Comparison of ENCODE assay signal across 10 cellular contexts in the genomic region with DNA sequence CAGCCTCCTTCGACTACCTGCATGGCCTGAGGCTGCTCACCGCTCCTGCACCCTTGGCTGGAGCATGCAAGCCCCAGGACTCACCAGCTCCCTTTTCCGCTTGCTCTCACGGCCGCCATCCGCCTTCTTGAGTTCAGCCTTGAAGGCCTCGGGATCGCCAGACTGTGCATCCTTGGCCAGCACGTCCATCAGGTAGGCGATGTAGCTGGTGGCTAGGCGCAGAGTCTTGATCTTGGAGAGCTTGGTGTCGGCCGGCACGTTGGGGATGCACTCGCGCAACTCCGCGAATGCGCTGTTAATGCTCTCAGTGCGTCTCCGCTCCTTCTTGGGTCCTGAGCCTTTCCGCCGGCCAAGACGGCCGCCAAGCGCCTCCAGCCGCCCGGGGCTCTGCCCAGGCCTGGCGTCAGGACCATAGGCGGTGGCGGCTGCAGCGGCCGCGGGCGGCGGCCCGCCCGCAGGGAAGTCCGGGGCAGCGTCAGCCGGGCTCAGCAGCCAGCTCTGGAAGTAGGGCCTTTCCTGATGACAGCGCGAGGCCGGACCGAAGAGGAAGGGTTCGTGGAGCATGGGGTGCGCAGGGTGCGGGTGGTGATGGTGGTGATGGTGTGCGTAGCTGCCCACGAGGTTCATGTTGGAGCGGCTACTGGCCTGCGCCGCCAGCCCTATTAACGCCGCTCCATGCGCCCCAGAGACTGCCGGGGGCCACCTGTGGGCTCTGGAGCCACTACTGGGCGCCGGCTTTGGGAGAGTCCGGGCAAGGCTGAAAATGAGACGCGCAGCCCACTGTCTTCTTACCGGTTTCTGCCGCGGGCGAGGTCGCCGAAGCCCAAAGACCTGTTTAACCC. TPM values are rescaled to one million over a fixed set of nuclear protein-coding genes. Genes with fewer than 3 reads are reported as not detected.
DNase-seq lines count a peak whose midpoint lies in the region; ATAC-seq, FAIRE-seq and TF ChIP-seq lines count a peak whose summit lies in the region.
"Had no signal": no experiment of that assay in that cellular context is flagged by ENCODE, and none has a peak within 500 bp of the region (broad histone marks: within the 10 kb centered on the region; RNA-seq: fewer than 3 reads in every experiment).

No MANE protein-coding gene starts in this region.

- no peak overlapping the region for H2AFZ ChIP-seq in K562 (ENCODE audit: low read depth, low read length)

- intact Hi-C loops in activated CD4-positive, alpha-beta T cell treated with anti-CD3 and anti-CD28 coated beads for 36 hours (cut with DNase I, micrococcal nuclease), result no loop called here
- intact Hi-C loops in K562 (cut with micrococcal nuclease), result no loop called here

- POLR2A ChIA-PET in activated CD4-positive, alpha-beta T cell treated with anti-CD3 and anti-CD28 coated beads for 36 hours (lab: Charles Lee), result no interaction called here
- POLR2A ChIA-PET in K562 (lab: Yijun Ruan, JAX), result interaction anchor here (0.8 to 1.0 kb wide), 2 partner anchors 9 to 822 kb away, joined by 3 read pairs; no protein-coding TSS in a partner anchor

- H3K36me3 Mint-ChIP-seq in activated CD4-positive, alpha-beta T cell treated with anti-CD3 and anti-CD28 coated beads for 36 hours (ENCODE audit: low read depth), result no peaks in the 10 kb centered on the region

- no peak for TF ChIP-seq CTCF in K562 (IDR thresholded peaks at IDR 0.05 in 2 of 3, conservative IDR thresholded peaks at IDR 0.05 in 1 of 3; ENCODE audit: insufficient read depth in 2 of 3, low read depth in 1 of 3, low read length in 3 of 3)

- H3K79me2 ChIP-seq in K562 (ENCODE audit: control insufficient read depth, insufficient read depth, low read length), result no peaks in the 10 kb centered on the region

- H3K4me2 ChIP-seq in K562 (ENCODE audit: insufficient read depth, low read length), result no peak overlapping the region

- no TSS peak for BruUV-seq in K562 (replicated peaks; lab: Mats Ljungman, UMichigan)

- DNase-seq in activated CD4-positive, alpha-beta T cell treated with anti-CD3 and anti-CD28 coated beads for 36 hours, result no peak
- no peak for DNase-seq in activated CD4-positive, alpha-beta T cell treated with anti-CD3 and anti-CD28 coated beads for 1 hour
- DNase-seq in K562 (ENCODE audit: extremely low read depth in 1 of 4, low spot score in 3 of 4) (no peak), left lobe of liver (ENCODE audit: low spot score) (no peak), globus pallidus (ENCODE audit: low spot score) (no peak)
- DNase-seq: activated CD4-positive, alpha-beta memory T cell treated with anti-CD3 and anti-CD28 coated beads, Interleukin-2, amount 10 ng/mL, durations not matched to agents 7 days and 5 days had no signal

- H3K4me1 Mint-ChIP-seq in activated CD4-positive, alpha-beta T cell treated with anti-CD3 and anti-CD28 coated beads for 36 hours, result peaks cover 49% of the 10 kb centered on the region

- no peaks in the 10 kb centered on the region for H3K9me1 ChIP-seq in K562 (ENCODE audit: control insufficient read depth, insufficient read depth, low read length)

- in situ Hi-C loops in K562 (cut with MboI), result no loop called here

- no peaks in the 10 kb centered on the region for H3K9me3 Mint-ChIP-seq in activated CD4-positive, alpha-beta T cell treated with anti-CD3 and anti-CD28 coated beads for 36 hours (ENCODE audit: low read depth)
- H3K9me3 Mint-ChIP-seq: activated CD4-positive, alpha-beta memory T cell treated with anti-CD3 and anti-CD28 coated beads, Interleukin-2, amount 10 ng/mL, durations not matched to agents 7 days and 5 days had no signal

- peaks cover 80% of the 10 kb centered on the region for H3K27me3 Mint-ChIP-seq in activated CD4-positive, alpha-beta T cell treated with anti-CD3 and anti-CD28 coated beads for 36 hours

- TF ChIP-seq EP300 in K562 (IDR thresholded peaks at IDR 0.05; ENCODE audit: low read length), result no peak

- no peak overlapping the region for H3K27ac Mint-ChIP-seq in activated CD4-positive, alpha-beta T cell treated with anti-CD3 and anti-CD28 coated beads for 36 hours

- H3K36me3 ChIP-seq in K562 (ENCODE audit: control insufficient read depth, insufficient read depth, low read length), result no peaks in the 10 kb centered on the region
- H3K36me3 ChIP-seq in thymus (ENCODE audit: control insufficient read depth, insufficient read depth), result no peaks in the 10 kb centered on the region
- H3K36me3 ChIP-seq: BLaER1 treated with 17β-estradiol and CSF1 and Interleukin-3, amounts not matched to agents 10 nM and 100 nM had no signal

- H3K27ac ChIP-seq in K562 (ENCODE audit: extremely low read depth, low read depth, low read length), result no peak overlapping the region
- H3K27ac ChIP-seq in thymus (ENCODE audit: low read depth), result no peak overlapping the region
- H3K27ac ChIP-seq: BLaER1 treated with 17β-estradiol and CSF1 and Interleukin-3, amounts not matched to agents 10 nM and 100 nM had no signal

- peaks cover 81 to 98% of the 10 kb centered on the region in 2 experiments for H3K27me3 ChIP-seq in K562 (ENCODE audit: control insufficient read depth in 2 of 2, insufficient read depth in 2 of 2, low read length in 2 of 2)
- H3K27me3 ChIP-seq in thymus (ENCODE audit: control insufficient read depth, insufficient read depth), result peaks cover 87% of the 10 kb centered on the region

- H3K9me3 ChIP-seq in K562 (replicated peaks; ENCODE audit: control insufficient read depth, insufficient read depth, low read depth, low read length) (no peaks in the 10 kb centered on the region), thymus (ENCODE audit: control insufficient read depth) (peaks cover 3% of the 10 kb centered on the region)

- peak overlapping the region; percentile 2 for H3K4me3 Mint-ChIP-seq in activated CD4-positive, alpha-beta T cell treated with anti-CD3 and anti-CD28 coated beads for 36 hours
- H3K4me3 Mint-ChIP-seq: activated CD4-positive, alpha-beta memory T cell treated with anti-CD3 and anti-CD28 coated beads, Interleukin-2, amount 10 ng/mL, durations not matched to agents 7 days and 5 days had no signal

- H3K9ac ChIP-seq in K562 (ENCODE audit: insufficient read depth in 1 of 2, low read depth in 2 of 2, low read length in 2 of 2), result no peak overlapping the region; a peak in 1 of 4 replicates
- H3K9ac ChIP-seq: BLaER1 treated with 17β-estradiol and CSF1 and Interleukin-3, amounts not matched to agents 10 nM and 100 nM had no signal

- WGBS in K562 (ENCODE audit: insufficient coverage, low coverage, missing lambda C conversion rate), result 40% methylated on average over 58 of the region's 68 CpGs
- 4% methylated on average over 68 of the region's 68 CpGs for WGBS in thymus

- H3K4me3 ChIP-seq in K562, result no peak overlapping the region
- peak overlapping the region; percentile 13 for H3K4me3 ChIP-seq in thymus (ENCODE audit: low read length)
- H3K4me3 ChIP-seq: BLaER1 treated with 17β-estradiol and CSF1 and Interleukin-3, amounts not matched to agents 10 nM and 100 nM had no signal

- CTCF ChIA-PET in activated CD4-positive, alpha-beta T cell treated with anti-CD3 and anti-CD28 coated beads for 36 hours (lab: Charles Lee), result interaction anchor here (0.6 to 1.0 kb wide), 2 partner anchors 9 to 162 kb away, joined by 3 read pairs; no protein-coding TSS in a partner anchor
- CTCF ChIA-PET in K562 (lab: Yijun Ruan, JAX; ENCODE audit: low intra/inter-chr PET ratio), result no interaction called here

- TF ChIP-seq POLR2A in K562 (conservative IDR thresholded peaks at IDR 0.05), result no peak

- peaks cover 0 to 28% of the 10 kb centered on the region in 2 experiments; a peak in 1 of 5 replicates for H3K4me1 ChIP-seq in K562 (replicated peaks in 1 of 2; ENCODE audit: control insufficient read depth in 2 of 2, insufficient read depth in 2 of 2, low read length in 2 of 2)
- peaks cover 6% of the 10 kb centered on the region for H3K4me1 ChIP-seq in thymus (ENCODE audit: control insufficient read depth, insufficient read depth, low read length)

- TF ChIP-seq RAD21 in K562 (CRISPR knock-in tag; conservative IDR thresholded peaks at IDR 0.05 in 1 of 2, IDR thresholded peaks at IDR 0.05 in 1 of 2), result no peak

- ATAC-seq in activated CD4-positive, alpha-beta T cell treated with anti-CD3 and anti-CD28 coated beads for 36 hours, result no peak
- no peak for ATAC-seq in K562
- ATAC-seq in left lobe of liver, result peak; percentile 42
- no peak for ATAC-seq in HG02588 (IDR thresholded peaks at IDR 0.05; ENCODE audit: unreplicated experiment)
- ATAC-seq in HG03095 (IDR thresholded peaks at IDR 0.05; ENCODE audit: unreplicated experiment), result no peak

- peaks cover 4% of the 10 kb centered on the region; the same call in 1 of the 2 replicates for H4K20me1 ChIP-seq in K562 (replicated peaks; ENCODE audit: control insufficient read depth, insufficient read depth, low read length)

- FAIRE-seq in K562 (lab: Jason Lieb, UNC), result no peak

RNA-seq across cellular contexts. Expression of gene HAND1, which starts 0.4 kb away (rescaled TPM):
- not detected for total RNA-seq in activated CD4-positive, alpha-beta T cell treated with anti-CD3 and anti-CD28 coated beads for 36 hours
- total RNA-seq in K562 (2011; cell fraction: chromatin; rRNA removed; ENCODE audit: low replicate concordance), result not detected in 2 replicates
- not detected in 2 replicates for total RNA-seq in K562 (2011; cell fraction: nucleolus; rRNA removed)
- total RNA-seq in K562 (2011; cell fraction: nucleoplasm; rRNA removed), result not detected in 2 replicates
- total RNA-seq in K562 (2014; rRNA removed), result not detected in 2 replicates
- total RNA-seq in K562 (2014; rRNA removed; fragmentation: Illumina TruSeq; extraction: Trizol), result not detected in 2 replicates
- total RNA-seq in K562 (2015; rRNA removed; fragmentation: Illumina TruSeq; extraction: Trizol), result not detected in 2 replicates
- not detected in 2 replicates for total RNA-seq in K562 (2021)
- not detected in 2 replicates for polyA plus RNA-seq in K562 (2011; rRNA removed)
- polyA plus RNA-seq in K562 (2011; cell fraction: cytosol; rRNA removed), result 0.03 TPM in 1 of 2 replicates, not detected in the other
- not detected in 2 replicates for polyA plus RNA-seq in K562 (2011; cell fraction: nucleus; rRNA removed)
- polyA plus RNA-seq in K562 (2012), result not detected in 2 replicates
- not detected in 2 replicates for polyA plus RNA-seq in K562 (2014; fragmentation: Illumina TruSeq; extraction: Trizol)
- polyA plus RNA-seq in K562 (2014; fragmentation: Nextera tagmentation; extraction: Ambion mirVana), result not detected
- not detected in 2 replicates for polyA plus RNA-seq in K562 (2014; rRNA removed)
- polyA minus RNA-seq in K562 (2011; rRNA and poly(A)+ RNA removed), result not detected in 2 replicates
- polyA minus RNA-seq in K562 (2011; cell fraction: cytosol; rRNA and poly(A)+ RNA removed), result not detected in 2 replicates
- not detected in 2 replicates for polyA minus RNA-seq in K562 (2011; cell fraction: nucleus; rRNA and poly(A)+ RNA removed)
- not detected for total RNA-seq in left lobe of liver
- polyA plus RNA-seq in thymus, result 0.68 TPM
- total RNA-seq: activated CD4-positive, alpha-beta memory T cell treated with anti-CD3 and anti-CD28 coated beads, Interleukin-2, amount 10 ng/mL, durations not matched to agents 7 days and 5 days had no signal

RNA-seq across cellular contexts. Expression of gene SAP30L, which starts 31.8 kb away (rescaled TPM):
- 10 to 100 TPM; 22.1 to 24.5 TPM for total RNA-seq in activated CD4-positive, alpha-beta T cell treated with anti-CD3 and anti-CD28 coated beads for 36 hours
- total RNA-seq in K562 (2011; cell fraction: chromatin; rRNA removed; ENCODE audit: low replicate concordance), result 15.1 and 22.0 TPM in 2 replicates
- total RNA-seq in K562 (2011; cell fraction: nucleolus; rRNA removed), result 10.0 and 10.2 TPM in 2 replicates
- total RNA-seq in K562 (2011; cell fraction: nucleoplasm; rRNA removed), result 11.4 and 17.4 TPM in 2 replicates
- 17.8 and 22.0 TPM in 2 replicates for total RNA-seq in K562 (2014; rRNA removed)
- 29.4 and 31.0 TPM in 2 replicates for total RNA-seq in K562 (2014; rRNA removed; fragmentation: Illumina TruSeq; extraction: Trizol)
- total RNA-seq in K562 (2015; rRNA removed; fragmentation: Illumina TruSeq; extraction: Trizol), result 25.8 and 28.1 TPM in 2 replicates
- total RNA-seq in K562 (2021), result 27.5 and 33.6 TPM in 2 replicates
- polyA plus RNA-seq in K562 (2011; rRNA removed), result 25.6 and 30.0 TPM in 2 replicates
- polyA plus RNA-seq in K562 (2011; cell fraction: cytosol; rRNA removed), result 10.7 and 11.0 TPM in 2 replicates
- 30.7 and 37.8 TPM in 2 replicates for polyA plus RNA-seq in K562 (2011; cell fraction: nucleus; rRNA removed)
- 33.8 and 34.9 TPM in 2 replicates for polyA plus RNA-seq in K562 (2012)
- polyA plus RNA-seq in K562 (2014; fragmentation: Illumina TruSeq; extraction: Trizol), result 19.4 and 24.9 TPM in 2 replicates
- polyA plus RNA-seq in K562 (2014; fragmentation: Nextera tagmentation; extraction: Ambion mirVana), result 1 to 10 TPM; 5.1 to 6.8 TPM
- polyA plus RNA-seq in K562 (2014; rRNA removed), result 28.5 and 31.4 TPM in 2 replicates
- polyA minus RNA-seq in K562 (2011; rRNA and poly(A)+ RNA removed), result 10.4 and 12.5 TPM in 2 replicates
- polyA minus RNA-seq in K562 (2011; cell fraction: cytosol; rRNA and poly(A)+ RNA removed), result 6.3 and 7.5 TPM in 2 replicates
- polyA minus RNA-seq in K562 (2011; cell fraction: nucleus; rRNA and poly(A)+ RNA removed), result 5.5 and 13.8 TPM in 2 replicates
- 16.6 TPM for total RNA-seq in left lobe of liver
- 29.0 TPM for polyA plus RNA-seq in thymus
